Comparison of ENCODE assay signal across 1 cellular context in genomic region chr12:41981758-41982157, GRCh38.
TF ChIP-seq lines count a peak whose summit lies in the region.

No MANE protein-coding gene starts in this region.

TF ChIP-seq in HCT116, 20 proteins besides CTCF, POLR2A, EP300 and RAD21:
- TF ChIP-seq REST (IDR thresholded peaks at IDR 0.05; ENCODE audit: low read depth) (no peak), SP1 (IDR thresholded peaks at IDR 0.05; ENCODE audit: low read depth) (no peak), ZFX (IDR thresholded peaks at IDR 0.05) (no peak), MAX (IDR thresholded peaks at IDR 0.05) (no peak), POLR2AphosphoS5 (IDR thresholded peaks at IDR 0.05; ENCODE audit: low read depth, low read length) (no peak), ATF3 (IDR thresholded peaks at IDR 0.05) (no peak), EZH2phosphoT487 (IDR thresholded peaks at IDR 0.05; ENCODE audit: borderline replicate concordance) (no peak), EGR1 (IDR thresholded peaks at IDR 0.05; ENCODE audit: low read depth) (no peak), YY1 (IDR thresholded peaks at IDR 0.05; ENCODE audit: extremely low read depth, insufficient replicate concordance, low read depth, low read length) (no peak)
